1 cellular context compared by ENCODE assay signal in genomic region chr17:58242171-58242784, GRCh38.
TF ChIP-seq lines count a peak whose summit lies in the region.

No MANE protein-coding gene starts in this region.

TF ChIP-seq in GM23338, 12 proteins besides CTCF, POLR2A, EP300 and RAD21 (continued from another document):
- no peak for TF ChIP-seq ETS1 (IDR thresholded peaks at IDR 0.05)
- TF ChIP-seq NANOG (IDR thresholded peaks at IDR 0.05; ENCODE audit: borderline replicate concordance), result no peak
- TF ChIP-seq STAT1 (IDR thresholded peaks at IDR 0.05; ENCODE audit: unreplicated experiment), result no peak
- TF ChIP-seq ZNF462 (CRISPR knock-in tag; IDR thresholded peaks at IDR 0.05), result no peak
- no peak for TF ChIP-seq ZNF114 (CRISPR knock-in tag; IDR thresholded peaks at IDR 0.05)
TF ChIP-seq in GM23338: peak in this region for 0.
